ENCODE assay signal across 15 cellular contexts in genomic region chr12:40314927-40315326, GRCh38.
"Had no signal": no experiment of that assay in that cellular context is flagged by ENCODE, and none has a peak within 500 bp of the region (broad histone marks: within the 10 kb centered on the region; RNA-seq: fewer than 3 reads in every experiment).

No MANE protein-coding gene starts in this region.

- ATAC-seq: gastrocnemius medialis, heart right ventricle, left ventricle myocardium superior had no signal

- H3K4me3 ChIP-seq: adrenal gland, colonic mucosa, gastrocnemius medialis, heart right ventricle, sigmoid colon, upper lobe of left lung had no signal

- H3K4me1 ChIP-seq: adrenal gland, colonic mucosa, gastrocnemius medialis, heart right ventricle, sigmoid colon, upper lobe of left lung had no signal

- H3K9me3 ChIP-seq: adrenal gland, colonic mucosa, gastrocnemius medialis, heart right ventricle, sigmoid colon, upper lobe of left lung had no signal

- H3K36me3 ChIP-seq: adrenal gland, colonic mucosa had no signal

- H3K27ac ChIP-seq: adrenal gland, colonic mucosa, gastrocnemius medialis, heart right ventricle, sigmoid colon, upper lobe of left lung had no signal

- H3K27me3 ChIP-seq: adrenal gland, colonic mucosa, gastrocnemius medialis, heart right ventricle, sigmoid colon, upper lobe of left lung had no signal

- FAIRE-seq: keratinocyte, TTC549 had no signal

- DNase-seq: activated CD4-positive, CD25-positive, alpha-beta regulatory T cell; activated naive CD4-positive, alpha-beta T cell treated with anti-CD3 and anti-CD28 coated beads, Interleukin-2, amount 50 U/mL, for 16 hours; adrenal gland; caudate nucleus; colonic mucosa; effector CD4-positive, alpha-beta T cell; gastrocnemius medialis; heart right ventricle; left ventricle myocardium superior; mesendoderm; sigmoid colon; stimulated activated CD4-positive, alpha-beta T cell treated with anti-CD3 and anti-CD28 coated beads, Interleukin-12 subunit alpha, Interleukin-12 subunit beta, amount 100 ng/mL, for 4 hours; upper lobe of left lung had no signal
